ENCODE assay signal across 2 cellular contexts in genomic region chr10:124990671-124991625, GRCh38.
TF ChIP-seq lines count a peak whose summit lies in the region.

No MANE protein-coding gene starts in this region.

TF ChIP-seq in GM23338, 12 proteins besides CTCF, POLR2A, EP300 and RAD21 (continued from another document):
- TF ChIP-seq, protein P1, sequence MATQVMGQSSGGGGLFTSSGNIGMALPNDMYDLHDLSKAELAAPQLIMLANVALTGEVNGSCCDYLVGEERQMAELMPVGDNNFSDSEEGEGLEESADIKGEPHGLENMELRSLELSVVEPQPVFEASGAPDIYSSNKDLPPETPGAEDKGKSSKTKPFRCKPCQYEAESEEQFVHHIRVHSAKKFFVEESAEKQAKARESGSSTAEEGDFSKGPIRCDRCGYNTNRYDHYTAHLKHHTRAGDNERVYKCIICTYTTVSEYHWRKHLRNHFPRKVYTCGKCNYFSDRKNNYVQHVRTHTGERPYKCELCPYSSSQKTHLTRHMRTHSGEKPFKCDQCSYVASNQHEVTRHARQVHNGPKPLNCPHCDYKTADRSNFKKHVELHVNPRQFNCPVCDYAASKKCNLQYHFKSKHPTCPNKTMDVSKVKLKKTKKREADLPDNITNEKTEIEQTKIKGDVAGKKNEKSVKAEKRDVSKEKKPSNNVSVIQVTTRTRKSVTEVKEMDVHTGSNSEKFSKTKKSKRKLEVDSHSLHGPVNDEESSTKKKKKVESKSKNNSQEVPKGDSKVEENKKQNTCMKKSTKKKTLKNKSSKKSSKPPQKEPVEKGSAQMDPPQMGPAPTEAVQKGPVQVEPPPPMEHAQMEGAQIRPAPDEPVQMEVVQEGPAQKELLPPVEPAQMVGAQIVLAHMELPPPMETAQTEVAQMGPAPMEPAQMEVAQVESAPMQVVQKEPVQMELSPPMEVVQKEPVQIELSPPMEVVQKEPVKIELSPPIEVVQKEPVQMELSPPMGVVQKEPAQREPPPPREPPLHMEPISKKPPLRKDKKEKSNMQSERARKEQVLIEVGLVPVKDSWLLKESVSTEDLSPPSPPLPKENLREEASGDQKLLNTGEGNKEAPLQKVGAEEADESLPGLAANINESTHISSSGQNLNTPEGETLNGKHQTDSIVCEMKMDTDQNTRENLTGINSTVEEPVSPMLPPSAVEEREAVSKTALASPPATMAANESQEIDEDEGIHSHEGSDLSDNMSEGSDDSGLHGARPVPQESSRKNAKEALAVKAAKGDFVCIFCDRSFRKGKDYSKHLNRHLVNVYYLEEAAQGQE (IDR thresholded peaks at IDR 0.05; ENCODE audit: unreplicated experiment) = no peak
- TF ChIP-seq POLR2AphosphoS5 (IDR thresholded peaks at IDR 0.05; ENCODE audit: low read depth) = no peak
- TF ChIP-seq ZNF114 (CRISPR knock-in tag; IDR thresholded peaks at IDR 0.05) = no peak
- TF ChIP-seq NANOG (IDR thresholded peaks at IDR 0.05; ENCODE audit: borderline replicate concordance) = no peak
- no peak for TF ChIP-seq EZH2phosphoT487 (IDR thresholded peaks at IDR 0.05; ENCODE audit: unreplicated experiment)
- TF ChIP-seq JUNB (IDR thresholded peaks at IDR 0.05; ENCODE audit: unreplicated experiment) = no peak
- TF ChIP-seq, protein P2, sequence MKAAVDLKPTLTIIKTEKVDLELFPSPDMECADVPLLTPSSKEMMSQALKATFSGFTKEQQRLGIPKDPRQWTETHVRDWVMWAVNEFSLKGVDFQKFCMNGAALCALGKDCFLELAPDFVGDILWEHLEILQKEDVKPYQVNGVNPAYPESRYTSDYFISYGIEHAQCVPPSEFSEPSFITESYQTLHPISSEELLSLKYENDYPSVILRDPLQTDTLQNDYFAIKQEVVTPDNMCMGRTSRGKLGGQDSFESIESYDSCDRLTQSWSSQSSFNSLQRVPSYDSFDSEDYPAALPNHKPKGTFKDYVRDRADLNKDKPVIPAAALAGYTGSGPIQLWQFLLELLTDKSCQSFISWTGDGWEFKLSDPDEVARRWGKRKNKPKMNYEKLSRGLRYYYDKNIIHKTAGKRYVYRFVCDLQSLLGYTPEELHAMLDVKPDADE (IDR thresholded peaks at IDR 0.05) = no peak
- no peak for TF ChIP-seq ZNF331 (CRISPR knock-in tag; IDR thresholded peaks at IDR 0.05; ENCODE audit: low read depth)
- TF ChIP-seq STAT1 (IDR thresholded peaks at IDR 0.05; ENCODE audit: unreplicated experiment) = no peak
- no peak for TF ChIP-seq CREB1 (CRISPR knock-in tag; IDR thresholded peaks at IDR 0.05; ENCODE audit: low read depth)
- TF ChIP-seq ZNF462 (CRISPR knock-in tag; IDR thresholded peaks at IDR 0.05) = no peak

TF ChIP-seq in WTC11, 78 proteins besides CTCF, POLR2A, EP300 and RAD21:
- TF ChIP-seq, protein P3, sequence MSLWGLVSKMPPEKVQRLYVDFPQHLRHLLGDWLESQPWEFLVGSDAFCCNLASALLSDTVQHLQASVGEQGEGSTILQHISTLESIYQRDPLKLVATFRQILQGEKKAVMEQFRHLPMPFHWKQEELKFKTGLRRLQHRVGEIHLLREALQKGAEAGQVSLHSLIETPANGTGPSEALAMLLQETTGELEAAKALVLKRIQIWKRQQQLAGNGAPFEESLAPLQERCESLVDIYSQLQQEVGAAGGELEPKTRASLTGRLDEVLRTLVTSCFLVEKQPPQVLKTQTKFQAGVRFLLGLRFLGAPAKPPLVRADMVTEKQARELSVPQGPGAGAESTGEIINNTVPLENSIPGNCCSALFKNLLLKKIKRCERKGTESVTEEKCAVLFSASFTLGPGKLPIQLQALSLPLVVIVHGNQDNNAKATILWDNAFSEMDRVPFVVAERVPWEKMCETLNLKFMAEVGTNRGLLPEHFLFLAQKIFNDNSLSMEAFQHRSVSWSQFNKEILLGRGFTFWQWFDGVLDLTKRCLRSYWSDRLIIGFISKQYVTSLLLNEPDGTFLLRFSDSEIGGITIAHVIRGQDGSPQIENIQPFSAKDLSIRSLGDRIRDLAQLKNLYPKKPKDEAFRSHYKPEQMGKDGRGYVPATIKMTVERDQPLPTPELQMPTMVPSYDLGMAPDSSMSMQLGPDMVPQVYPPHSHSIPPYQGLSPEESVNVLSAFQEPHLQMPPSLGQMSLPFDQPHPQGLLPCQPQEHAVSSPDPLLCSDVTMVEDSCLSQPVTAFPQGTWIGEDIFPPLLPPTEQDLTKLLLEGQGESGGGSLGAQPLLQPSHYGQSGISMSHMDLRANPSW (CRISPR knock-in tag; conservative IDR thresholded peaks at IDR 0.05; ENCODE audit: low read depth) = no peak
- TF ChIP-seq ZNF425 (CRISPR knock-in tag; conservative IDR thresholded peaks at IDR 0.05) = no peak
- TF ChIP-seq ESRRA (CRISPR knock-in tag; IDR thresholded peaks at IDR 0.05; ENCODE audit: borderline replicate concordance) = no peak
- no peak for TF ChIP-seq ETV6 (CRISPR knock-in tag; IDR thresholded peaks at IDR 0.05)
- no peak for TF ChIP-seq ZNF423 (CRISPR knock-in tag; IDR thresholded peaks at IDR 0.05)
- TF ChIP-seq SP1 (CRISPR knock-in tag; conservative IDR thresholded peaks at IDR 0.05) = no peak
- TF ChIP-seq ZNF263 (CRISPR knock-in tag; IDR thresholded peaks at IDR 0.05; ENCODE audit: low read depth) = no peak
- TF ChIP-seq OVOL2 (CRISPR knock-in tag; IDR thresholded peaks at IDR 0.05; ENCODE audit: borderline replicate concordance) = no peak
- TF ChIP-seq MYBL2 (CRISPR knock-in tag; IDR thresholded peaks at IDR 0.05) = no peak
- no peak for TF ChIP-seq E2F1 (CRISPR knock-in tag; IDR thresholded peaks at IDR 0.05)
- no peak for TF ChIP-seq CBFB (CRISPR knock-in tag; IDR thresholded peaks at IDR 0.05; ENCODE audit: low read depth)
- TF ChIP-seq, protein P4, sequence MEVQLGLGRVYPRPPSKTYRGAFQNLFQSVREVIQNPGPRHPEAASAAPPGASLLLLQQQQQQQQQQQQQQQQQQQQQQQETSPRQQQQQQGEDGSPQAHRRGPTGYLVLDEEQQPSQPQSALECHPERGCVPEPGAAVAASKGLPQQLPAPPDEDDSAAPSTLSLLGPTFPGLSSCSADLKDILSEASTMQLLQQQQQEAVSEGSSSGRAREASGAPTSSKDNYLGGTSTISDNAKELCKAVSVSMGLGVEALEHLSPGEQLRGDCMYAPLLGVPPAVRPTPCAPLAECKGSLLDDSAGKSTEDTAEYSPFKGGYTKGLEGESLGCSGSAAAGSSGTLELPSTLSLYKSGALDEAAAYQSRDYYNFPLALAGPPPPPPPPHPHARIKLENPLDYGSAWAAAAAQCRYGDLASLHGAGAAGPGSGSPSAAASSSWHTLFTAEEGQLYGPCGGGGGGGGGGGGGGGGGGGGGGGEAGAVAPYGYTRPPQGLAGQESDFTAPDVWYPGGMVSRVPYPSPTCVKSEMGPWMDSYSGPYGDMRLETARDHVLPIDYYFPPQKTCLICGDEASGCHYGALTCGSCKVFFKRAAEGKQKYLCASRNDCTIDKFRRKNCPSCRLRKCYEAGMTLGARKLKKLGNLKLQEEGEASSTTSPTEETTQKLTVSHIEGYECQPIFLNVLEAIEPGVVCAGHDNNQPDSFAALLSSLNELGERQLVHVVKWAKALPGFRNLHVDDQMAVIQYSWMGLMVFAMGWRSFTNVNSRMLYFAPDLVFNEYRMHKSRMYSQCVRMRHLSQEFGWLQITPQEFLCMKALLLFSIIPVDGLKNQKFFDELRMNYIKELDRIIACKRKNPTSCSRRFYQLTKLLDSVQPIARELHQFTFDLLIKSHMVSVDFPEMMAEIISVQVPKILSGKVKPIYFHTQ (CRISPR knock-in tag; IDR thresholded peaks at IDR 0.05) = no peak
- no peak for TF ChIP-seq CREB1 (CRISPR knock-in tag; IDR thresholded peaks at IDR 0.05)
- no peak for TF ChIP-seq GABPB1 (CRISPR knock-in tag; IDR thresholded peaks at IDR 0.05)
- TF ChIP-seq ZNF396 (CRISPR knock-in tag; IDR thresholded peaks at IDR 0.05; ENCODE audit: borderline replicate concordance) = no peak
- TF ChIP-seq, protein P5, sequence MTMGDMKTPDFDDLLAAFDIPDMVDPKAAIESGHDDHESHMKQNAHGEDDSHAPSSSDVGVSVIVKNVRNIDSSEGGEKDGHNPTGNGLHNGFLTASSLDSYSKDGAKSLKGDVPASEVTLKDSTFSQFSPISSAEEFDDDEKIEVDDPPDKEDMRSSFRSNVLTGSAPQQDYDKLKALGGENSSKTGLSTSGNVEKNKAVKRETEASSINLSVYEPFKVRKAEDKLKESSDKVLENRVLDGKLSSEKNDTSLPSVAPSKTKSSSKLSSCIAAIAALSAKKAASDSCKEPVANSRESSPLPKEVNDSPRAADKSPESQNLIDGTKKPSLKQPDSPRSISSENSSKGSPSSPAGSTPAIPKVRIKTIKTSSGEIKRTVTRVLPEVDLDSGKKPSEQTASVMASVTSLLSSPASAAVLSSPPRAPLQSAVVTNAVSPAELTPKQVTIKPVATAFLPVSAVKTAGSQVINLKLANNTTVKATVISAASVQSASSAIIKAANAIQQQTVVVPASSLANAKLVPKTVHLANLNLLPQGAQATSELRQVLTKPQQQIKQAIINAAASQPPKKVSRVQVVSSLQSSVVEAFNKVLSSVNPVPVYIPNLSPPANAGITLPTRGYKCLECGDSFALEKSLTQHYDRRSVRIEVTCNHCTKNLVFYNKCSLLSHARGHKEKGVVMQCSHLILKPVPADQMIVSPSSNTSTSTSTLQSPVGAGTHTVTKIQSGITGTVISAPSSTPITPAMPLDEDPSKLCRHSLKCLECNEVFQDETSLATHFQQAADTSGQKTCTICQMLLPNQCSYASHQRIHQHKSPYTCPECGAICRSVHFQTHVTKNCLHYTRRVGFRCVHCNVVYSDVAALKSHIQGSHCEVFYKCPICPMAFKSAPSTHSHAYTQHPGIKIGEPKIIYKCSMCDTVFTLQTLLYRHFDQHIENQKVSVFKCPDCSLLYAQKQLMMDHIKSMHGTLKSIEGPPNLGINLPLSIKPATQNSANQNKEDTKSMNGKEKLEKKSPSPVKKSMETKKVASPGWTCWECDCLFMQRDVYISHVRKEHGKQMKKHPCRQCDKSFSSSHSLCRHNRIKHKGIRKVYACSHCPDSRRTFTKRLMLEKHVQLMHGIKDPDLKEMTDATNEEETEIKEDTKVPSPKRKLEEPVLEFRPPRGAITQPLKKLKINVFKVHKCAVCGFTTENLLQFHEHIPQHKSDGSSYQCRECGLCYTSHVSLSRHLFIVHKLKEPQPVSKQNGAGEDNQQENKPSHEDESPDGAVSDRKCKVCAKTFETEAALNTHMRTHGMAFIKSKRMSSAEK (CRISPR knock-in tag; IDR thresholded peaks at IDR 0.05; ENCODE audit: borderline replicate concordance) = no peak
- TF ChIP-seq ZNF138 (CRISPR knock-in tag; conservative IDR thresholded peaks at IDR 0.05) = no peak
- no peak for TF ChIP-seq CREM (CRISPR knock-in tag; IDR thresholded peaks at IDR 0.05)
- no peak for TF ChIP-seq NFE2L1 (CRISPR knock-in tag; IDR thresholded peaks at IDR 0.05)
- TF ChIP-seq, protein P6, sequence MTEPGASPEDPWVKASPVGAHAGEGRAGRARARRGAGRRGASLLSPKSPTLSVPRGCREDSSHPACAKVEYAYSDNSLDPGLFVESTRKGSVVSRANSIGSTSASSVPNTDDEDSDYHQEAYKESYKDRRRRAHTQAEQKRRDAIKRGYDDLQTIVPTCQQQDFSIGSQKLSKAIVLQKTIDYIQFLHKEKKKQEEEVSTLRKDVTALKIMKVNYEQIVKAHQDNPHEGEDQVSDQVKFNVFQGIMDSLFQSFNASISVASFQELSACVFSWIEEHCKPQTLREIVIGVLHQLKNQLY (CRISPR knock-in tag; IDR thresholded peaks at IDR 0.05) = no peak
TF ChIP-seq in WTC11: peak in this region for 0.
